In genomic region chr11:79054636-79055035, GRCh38 we compare ENCODE assay signal across 26 cellular contexts.
A peak's percentile ranks its signal among the peaks of the same experiment; 100 is the strongest.
DNase-seq lines count a peak whose midpoint lies in the region; ATAC-seq, FAIRE-seq and TF ChIP-seq lines count a peak whose summit lies in the region.
"Had no signal": no experiment of that assay in that cellular context is flagged by ENCODE, and none has a peak within 500 bp of the region (broad histone marks: within the 10 kb centered on the region; RNA-seq: fewer than 3 reads in every experiment).

No MANE protein-coding gene starts in this region.

- no peak for FAIRE-seq in RCC 7860 (lab: Jason Lieb, UNC)
- FAIRE-seq: G401.6, GM12878 had no signal

- CTCF ChIA-PET in activated CD8-positive, alpha-beta T cell treated with anti-CD3 and anti-CD28 coated beads for 36 hours (lab: Charles Lee), result interaction anchor here (1.2 kb wide), 1 partner anchor 409 kb away, joined by 4 read pairs; no protein-coding TSS in a partner anchor

- intact Hi-C loops in activated CD8-positive, alpha-beta T cell treated with anti-CD3 and anti-CD28 coated beads for 36 hours (cut with micrococcal nuclease), result no loop called here

- no peak overlapping the region for H3K4me3 ChIP-seq in epithelial cell of esophagus (ENCODE audit: low read length)
- H3K4me3 ChIP-seq: GM12878, heart right ventricle, spleen had no signal

- H3K4me1 Mint-ChIP-seq in activated CD8-positive, alpha-beta T cell treated with anti-CD3 and anti-CD28 coated beads for 36 hours (ENCODE audit: low read depth), result no peaks in the 10 kb centered on the region
- H3K4me1 Mint-ChIP-seq: activated naive CD4-positive, alpha-beta T cell treated with anti-CD3 and anti-CD28 coated beads, Interleukin-2, amount 50 U/mL, for 24 hours; memory B cell; natural killer cell; T-helper 17 cell had no signal

- H3K4me3 Mint-ChIP-seq in activated CD8-positive, alpha-beta T cell treated with anti-CD3 and anti-CD28 coated beads for 36 hours, result no peak overlapping the region
- H3K4me3 Mint-ChIP-seq: activated CD8-positive, alpha-beta T cell treated with anti-CD3 and anti-CD28 coated beads, Interleukin-2, amount 10 ng/mL, durations not matched to agents 7 days and 5 days; activated naive CD4-positive, alpha-beta T cell treated with anti-CD3 and anti-CD28 coated beads, Interleukin-2, amount 50 U/mL, for 24 hours; brain; memory B cell; natural killer cell; T-helper 17 cell had no signal

- no peaks in the 10 kb centered on the region for H3K9me3 Mint-ChIP-seq in activated CD8-positive, alpha-beta T cell treated with anti-CD3 and anti-CD28 coated beads for 36 hours
- H3K9me3 Mint-ChIP-seq: activated naive CD4-positive, alpha-beta T cell treated with anti-CD3 and anti-CD28 coated beads, Interleukin-2, amount 50 U/mL, for 24 hours; brain; memory B cell; natural killer cell had no signal

- peaks cover 8% of the 10 kb centered on the region for H3K27me3 Mint-ChIP-seq in activated CD8-positive, alpha-beta T cell treated with anti-CD3 and anti-CD28 coated beads for 36 hours
- H3K27me3 Mint-ChIP-seq: brain had no signal

- POLR2A ChIA-PET in activated CD8-positive, alpha-beta T cell treated with anti-CD3 and anti-CD28 coated beads for 36 hours (lab: Charles Lee), result no interaction called here

- H3K36me3 Mint-ChIP-seq in activated CD8-positive, alpha-beta T cell treated with anti-CD3 and anti-CD28 coated beads for 36 hours (ENCODE audit: low read depth), result no peaks in the 10 kb centered on the region
- H3K36me3 Mint-ChIP-seq: activated naive CD4-positive, alpha-beta T cell treated with anti-CD3 and anti-CD28 coated beads, Interleukin-2, amount 50 U/mL, for 24 hours; brain; memory B cell; natural killer cell had no signal

- no peak for TF ChIP-seq CTCF in epithelial cell of esophagus (IDR thresholded peaks at IDR 0.05; ENCODE audit: insufficient read depth, low read depth, low read length, missing control alignments)
- no peak for TF ChIP-seq CTCF in omental fat pad (IDR thresholded peaks at IDR 0.05)
- no peak for TF ChIP-seq CTCF in activated CD8-positive, alpha-beta T cell treated with anti-CD3 and anti-CD28 coated beads for 36 hours (IDR thresholded peaks at IDR 0.05)

- no peak for ATAC-seq in omental fat pad (ENCODE audit: low FRiP score)
- no peak for ATAC-seq in HG02870 (IDR thresholded peaks at IDR 0.05; ENCODE audit: unreplicated experiment)
- no peak for ATAC-seq in activated CD8-positive, alpha-beta T cell treated with anti-CD3 and anti-CD28 coated beads for 36 hours
- ATAC-seq: activated CD8-positive, alpha-beta T cell treated with anti-CD3 and anti-CD28 coated beads, Interleukin-2, amount 10 ng/mL, durations not matched to agents 7 days and 5 days; GM12878; heart right ventricle; natural killer cell; T-helper 17 cell had no signal

- DNase-seq in HCEC 1CT (peak; percentile 9), RCC 7860 (ENCODE audit: low spot score) (peak; percentile 23), epithelial cell of esophagus (ENCODE audit: low read depth) (peak; percentile 28), renal cortical epithelial cell (ENCODE audit: low read depth) (peak; percentile 36), NCI-H2171 treated with DMSO at 0.1 percent for 48 hours (lab: John Stamatoyannopoulos, UW) (no peak), omental fat pad (ENCODE audit: low spot score) (no peak)
- no peak for DNase-seq in activated CD8-positive, alpha-beta T cell treated with anti-CD3 and anti-CD28 coated beads for 36 hours
- DNase-seq: activated CD4-positive, CD25-positive, alpha-beta regulatory T cell; activated CD8-positive, alpha-beta T cell treated with anti-CD3 and anti-CD28 coated beads, Interleukin-2, amount 10 ng/mL, durations not matched to agents 7 days and 5 days; activated T-cell treated with anti-CD3 and anti-CD28 coated beads, Interleukin-2, amount 50 U/mL, for 48 hours; COR-L47; dermis blood vessel endothelial cell; heart right ventricle; islet precursor cell; natural killer cell; NCI-H2029; NCI-H524; SIG-M5; spleen; T-helper 17 cell had no signal

- no peak overlapping the region for H3K27ac Mint-ChIP-seq in activated CD8-positive, alpha-beta T cell treated with anti-CD3 and anti-CD28 coated beads for 36 hours
- H3K27ac Mint-ChIP-seq: activated CD8-positive, alpha-beta T cell treated with anti-CD3 and anti-CD28 coated beads, Interleukin-2, amount 10 ng/mL, durations not matched to agents 7 days and 5 days; activated naive CD4-positive, alpha-beta T cell treated with anti-CD3 and anti-CD28 coated beads, Interleukin-2, amount 50 U/mL, for 24 hours; brain; memory B cell; natural killer cell; T-helper 17 cell had no signal

Comparison
In these comparisons a context has a peak if more than half of its experiments do, and no peak if none do; other contexts are left out.
1. DNase-seq: peak in HCEC 1CT (single experiment), RCC 7860 (single experiment), epithelial cell of esophagus (single experiment) and renal cortical epithelial cell (single experiment); none in NCI-H2171 treated with DMSO at 0.1 percent for 48 hours (single experiment), omental fat pad (single experiment) and activated CD8-positive, alpha-beta T cell treated with anti-CD3 and anti-CD28 coated beads for 36 hours (single experiment).